Comparison of ENCODE assay signal across 10 cellular contexts in genomic region chr13:93794197-93794885, GRCh38.
DNase-seq lines count a peak whose midpoint lies in the region; ATAC-seq and TF ChIP-seq lines count a peak whose summit lies in the region.
"Had no signal": no experiment of that assay in that cellular context is flagged by ENCODE, and none has a peak within 500 bp of the region (broad histone marks: within the 10 kb centered on the region; RNA-seq: fewer than 3 reads in every experiment).

No MANE protein-coding gene starts in this region.

- H3K4me3 ChIP-seq in body of pancreas: no peak overlapping the region
- no peak overlapping the region for H3K4me3 ChIP-seq in upper lobe of right lung

- ATAC-seq in GM18519 (IDR thresholded peaks at IDR 0.05; ENCODE audit: low FRiP score, unreplicated experiment) (peak; percentile 81), GM21619 (IDR thresholded peaks at IDR 0.05; ENCODE audit: unreplicated experiment) (peak; percentile 85), HG03457 (IDR thresholded peaks at IDR 0.05; ENCODE audit: unreplicated experiment) (peak; percentile 81), body of pancreas (no peak), upper lobe of right lung (no peak)
- ATAC-seq: Panc1 had no signal

- intact Hi-C loops in body of pancreas (cut with DNase I): no loop called here
- intact Hi-C loops in upper lobe of right lung (cut with DNase I): no loop called here

- no peaks in the 10 kb centered on the region for H3K27me3 ChIP-seq in body of pancreas
- H3K27me3 ChIP-seq in upper lobe of right lung: no peaks in the 10 kb centered on the region

- WGBS in body of pancreas, 2 donors: 56 to 72% methylated on average over 3 of the region's 3 CpGs

- H3K36me3 ChIP-seq in body of pancreas (replicated peaks in 1 of 2; ENCODE audit: insufficient read depth in 1 of 2, low read depth in 2 of 2): no peaks in the 10 kb centered on the region
- no peaks in the 10 kb centered on the region for H3K36me3 ChIP-seq in upper lobe of right lung

- DNase-seq in stimulated activated CD4-positive, alpha-beta T cell treated with anti-CD3 and anti-CD28 coated beads, Interleukin-12 subunit alpha, Interleukin-12 subunit beta, amount 100 ng/mL, for 24 hours (ENCODE audit: low read depth in 2 of 2): peak; percentile 24 to 46
- DNase-seq in body of pancreas: no peak
- no peak for DNase-seq in NCI-H526 (lab: John Stamatoyannopoulos, UW)
- no peak for DNase-seq in upper lobe of right lung
- DNase-seq in ureter (ENCODE audit: low spot score): no peak
- DNase-seq: natural killer cell had no signal

- H3K9me3 ChIP-seq in body of pancreas (no peaks in the 10 kb centered on the region), upper lobe of right lung (no peaks in the 10 kb centered on the region)

- no peak overlapping the region for H3K27ac ChIP-seq in body of pancreas
- H3K27ac ChIP-seq in upper lobe of right lung: no peak overlapping the region

- no peak for TF ChIP-seq POLR2A in body of pancreas (IDR thresholded peaks at IDR 0.05)

- H3K4me1 ChIP-seq in body of pancreas (no peaks in the 10 kb centered on the region), upper lobe of right lung (no peaks in the 10 kb centered on the region)

- TF ChIP-seq CTCF in body of pancreas (IDR thresholded peaks at IDR 0.05) (no peak), upper lobe of right lung (IDR thresholded peaks at IDR 0.05) (no peak)

Comparison
In these comparisons a context has a peak if more than half of its experiments do, and no peak if none do; other contexts are left out.
1. ATAC-seq: peak in GM18519 (single experiment), GM21619 (single experiment) and HG03457 (single experiment); none in body of pancreas (single experiment) and upper lobe of right lung (single experiment).
2. DNase-seq: peak in stimulated activated CD4-positive, alpha-beta T cell treated with anti-CD3 and anti-CD28 coated beads, Interleukin-12 subunit alpha, Interleukin-12 subunit beta, amount 100 ng/mL, for 24 hours (2 of 2); none in body of pancreas (0 of 4), NCI-H526 (0 of 2), upper lobe of right lung (single experiment) and ureter (single experiment).